ENCODE assay signal across 8 cellular contexts in the genomic region with DNA sequence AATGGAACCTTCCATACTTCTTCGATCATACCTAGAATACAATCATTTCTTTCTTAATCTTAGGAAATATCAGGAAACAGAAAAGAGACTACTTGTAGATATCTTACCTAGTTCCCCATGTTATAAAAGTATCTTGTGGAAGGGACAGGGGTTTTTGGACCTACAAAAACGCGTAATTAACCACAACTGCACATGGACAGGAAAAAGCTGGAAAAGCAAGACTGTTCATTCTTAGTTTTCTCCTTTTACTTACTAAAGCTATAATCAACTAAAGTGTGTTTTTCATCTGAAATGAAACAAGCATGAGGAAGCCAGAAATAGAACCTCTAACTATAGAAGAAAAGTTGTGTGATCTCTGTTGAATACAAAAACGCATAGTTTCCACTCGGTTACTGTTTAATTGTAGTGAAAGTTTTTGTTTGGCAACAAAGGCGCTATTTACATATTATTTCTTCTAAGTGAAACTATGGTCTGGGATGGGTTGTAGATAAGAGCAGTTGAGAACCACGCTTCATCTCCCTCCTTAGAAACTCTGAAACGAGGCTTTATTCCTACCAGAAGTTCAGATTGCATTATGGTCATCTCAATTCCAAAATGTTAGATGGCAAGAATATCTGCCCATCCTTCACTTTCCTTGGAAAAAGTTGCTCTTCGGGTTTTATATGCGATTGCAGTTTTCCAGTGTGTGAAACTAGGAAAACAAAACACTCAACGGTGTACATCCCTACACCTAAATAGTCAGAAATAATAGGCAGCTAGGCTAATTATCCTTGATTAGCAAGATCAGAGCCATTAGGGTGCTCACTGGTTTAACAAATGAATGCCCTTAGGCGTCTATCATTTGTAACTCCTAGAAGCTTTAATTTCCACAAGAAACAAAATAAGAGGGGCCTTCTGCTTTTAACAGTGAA. TPM values are rescaled to one million over a fixed set of nuclear protein-coding genes. Genes with fewer than 3 reads are reported as not detected.
DNase-seq lines count a peak whose midpoint lies in the region; ATAC-seq and TF ChIP-seq lines count a peak whose summit lies in the region.

No MANE protein-coding gene starts in this region.

- 18 to 27% methylated on average over 12 of the region's 12 CpGs for WGBS in testis, 2 donors

- H3K27ac Mint-ChIP-seq in activated naive CD4-positive, alpha-beta T cell treated with anti-CD3 and anti-CD28 coated beads for 36 hours, result peak overlapping the region; percentile 81
- peak overlapping the region; percentile 13 for H3K27ac Mint-ChIP-seq in T-helper 2 cell treated with Interferon-gamma antibody and Interleukin-4, amounts not matched to agents 5 μg/mL and 100 μg/mL, for 36 hours

- peak overlapping the region; percentile 81 for H3K4me3 Mint-ChIP-seq in activated naive CD4-positive, alpha-beta T cell treated with anti-CD3 and anti-CD28 coated beads for 36 hours
- peak overlapping the region; percentile 84 for H3K4me3 Mint-ChIP-seq in T-helper 2 cell treated with Interferon-gamma antibody and Interleukin-4, amounts not matched to agents 5 μg/mL and 100 μg/mL, for 36 hours

- peak overlapping the region; percentile 25 to 29 for H3K27ac ChIP-seq in testis

- ATAC-seq in GM21390 (IDR thresholded peaks at IDR 0.05; ENCODE audit: unreplicated experiment), result no peak

- H3K36me3 Mint-ChIP-seq in activated naive CD4-positive, alpha-beta T cell treated with anti-CD3 and anti-CD28 coated beads for 36 hours (ENCODE audit: low read depth), result no peaks in the 10 kb centered on the region
- no peaks in the 10 kb centered on the region for H3K36me3 Mint-ChIP-seq in T-helper 2 cell treated with Interferon-gamma antibody and Interleukin-4, amounts not matched to agents 5 μg/mL and 100 μg/mL, for 36 hours (ENCODE audit: low read depth)

- H3K9me3 Mint-ChIP-seq in activated naive CD4-positive, alpha-beta T cell treated with anti-CD3 and anti-CD28 coated beads for 36 hours, result no peaks in the 10 kb centered on the region
- H3K9me3 Mint-ChIP-seq in T-helper 2 cell treated with Interferon-gamma antibody and Interleukin-4, amounts not matched to agents 5 μg/mL and 100 μg/mL, for 36 hours, result no peaks in the 10 kb centered on the region

- TF ChIP-seq POLR2A in testis (IDR thresholded peaks at IDR 0.05), result no peak

- H3K36me3 ChIP-seq in testis (ENCODE audit: low read depth, missing control alignments), result no peaks in the 10 kb centered on the region

- no peak for TF ChIP-seq CTCF in testis (IDR thresholded peaks at IDR 0.05)

- no peaks in the 10 kb centered on the region for H3K9me3 ChIP-seq in testis

- intact Hi-C loops in activated naive CD4-positive, alpha-beta T cell treated with anti-CD3 and anti-CD28 coated beads for 36 hours (cut with micrococcal nuclease), result loop anchor here (1.0 to 2.0 kb wide), 5 partner anchors 28 to 239 kb away; a partner anchor contains a TSS
- intact Hi-C loops in testis (cut with DNase I; ENCODE audit: low total_unique reads), result no loop called here

- peaks cover 58% of the 10 kb centered on the region for H3K27me3 Mint-ChIP-seq in activated naive CD4-positive, alpha-beta T cell treated with anti-CD3 and anti-CD28 coated beads for 36 hours (ENCODE audit: low read depth)
- H3K27me3 Mint-ChIP-seq in T-helper 2 cell treated with Interferon-gamma antibody and Interleukin-4, amounts not matched to agents 5 μg/mL and 100 μg/mL, for 36 hours (ENCODE audit: low read depth), result peaks cover 47% of the 10 kb centered on the region

- H3K27me3 ChIP-seq in testis, result no peaks in the 10 kb centered on the region

- H3K4me1 ChIP-seq in testis, result no peaks in the 10 kb centered on the region

- peaks cover 54% of the 10 kb centered on the region for H3K4me1 Mint-ChIP-seq in activated naive CD4-positive, alpha-beta T cell treated with anti-CD3 and anti-CD28 coated beads for 36 hours (ENCODE audit: low read depth)
- peaks cover 34% of the 10 kb centered on the region for H3K4me1 Mint-ChIP-seq in T-helper 2 cell treated with Interferon-gamma antibody and Interleukin-4, amounts not matched to agents 5 μg/mL and 100 μg/mL, for 36 hours (ENCODE audit: low read depth)

- DNase-seq in activated naive CD4-positive, alpha-beta T cell treated with anti-CD3 and anti-CD28 coated beads for 36 hours, result no peak
- no peak for DNase-seq in activated naive CD4-positive, alpha-beta T cell (lab: John Stamatoyannopoulos, UW)
- no peak for DNase-seq in T-helper 2 cell treated with Interferon-gamma antibody and Interleukin-4, amounts not matched to agents 5 μg/mL and 100 μg/mL, for 36 hours (ENCODE audit: low spot score)
- no peak for DNase-seq in testis
- no peak for DNase-seq in activated effector memory CD4-positive, alpha-beta T cell treated with anti-CD3 and anti-CD28 coated beads, Interleukin-2, amount 50 U/mL, for 16 hours
- no peak for DNase-seq in stimulated activated CD4-positive, alpha-beta T cell treated with anti-CD3 and anti-CD28 coated beads, Interleukin-2, amount 100 ng/mL, for 48 hours

- peak overlapping the region; percentile 98 for H3K4me3 ChIP-seq in iPS-11a (ENCODE audit: low read depth, low read length)
- peak overlapping the region; percentile 50 to 72 for H3K4me3 ChIP-seq in testis

- CTCF ChIA-PET in activated naive CD4-positive, alpha-beta T cell treated with anti-CD3 and anti-CD28 coated beads for 36 hours (lab: Charles Lee), result interaction anchor here (0.7 to 1.3 kb wide), 3 partner anchors 13 to 385 kb away, joined by 3 to 4 read pairs (median 3); no protein-coding TSS in a partner anchor

RNA-seq across cellular contexts. Expression of gene BCAT1, which starts 1.1 kb away (rescaled TPM):
- 10 to 100 TPM; 16.4 to 16.7 TPM for total RNA-seq in activated naive CD4-positive, alpha-beta T cell treated with anti-CD3 and anti-CD28 coated beads for 36 hours
- total RNA-seq in testis, result 10 to 100 TPM; 34.7 to 44.2 TPM
- 30.8 TPM for polyA plus RNA-seq in testis (ENCODE audit: insufficient read depth, low read depth, low replicate concordance)
